ENCODE assay signal across 20 cellular contexts in genomic region chr1:107766533-107766932, GRCh38.
"Had no signal": no experiment of that assay in that cellular context is flagged by ENCODE, and none has a peak within 500 bp of the region (broad histone marks: within the 10 kb centered on the region; RNA-seq: fewer than 3 reads in every experiment).

No MANE protein-coding gene starts in this region.

- FAIRE-seq: frontal cortex, keratinocyte, small intestine had no signal

- H3K9ac ChIP-seq: neural progenitor cell, parathyroid adenoma had no signal

- H3K27ac ChIP-seq: colonic mucosa, neural progenitor cell, parathyroid adenoma, right lobe of liver, suprapubic skin, transverse colon, upper lobe of right lung, uterus had no signal

- H3K9me3 ChIP-seq: colonic mucosa, right lobe of liver, suprapubic skin, transverse colon, upper lobe of right lung, uterus had no signal

- H3K79me2 ChIP-seq: parathyroid adenoma had no signal

- H3K4me2 ChIP-seq: neural progenitor cell had no signal

- H3K4me1 ChIP-seq: colonic mucosa, parathyroid adenoma, right lobe of liver, suprapubic skin, transverse colon, upper lobe of right lung, uterus had no signal

- ATAC-seq: naive thymus-derived CD4-positive, alpha-beta T cell; stimulated activated naive CD8-positive, alpha-beta T cell treated with anti-CD3 and anti-CD28 coated beads, Interleukin-15, amount 100 ng/mL, for 72 hours; upper lobe of right lung had no signal

- H3K27me3 ChIP-seq: colonic mucosa, neural progenitor cell, right lobe of liver, suprapubic skin, transverse colon, upper lobe of right lung, uterus had no signal

- H3K4me3 ChIP-seq: colonic mucosa, neural progenitor cell, right lobe of liver, suprapubic skin, transverse colon, upper lobe of right lung, uterus had no signal

- DNase-seq: colonic mucosa; effector memory CD4-positive, alpha-beta T cell; mesenchymal stem cell; naive thymus-derived CD4-positive, alpha-beta T cell; right lobe of liver; stimulated activated CD4-positive, alpha-beta T cell treated with anti-CD3 and anti-CD28 coated beads, Interleukin-12 subunit alpha, Interleukin-12 subunit beta, amount 100 ng/mL, for 4 hours; stimulated activated CD4-positive, alpha-beta T cell treated with anti-CD3 and anti-CD28 coated beads, Interleukin-1b, Interleukin-23, amount 100 ng/mL, for 48 hours; stimulated activated CD4-positive, alpha-beta T cell treated with anti-CD3 and anti-CD28 coated beads, Interleukin-4, amount 100 ng/mL, for 1 hour; stimulated activated CD8-positive, alpha-beta memory T cell treated with anti-CD3 and anti-CD28 coated beads, Interleukin-4, amount 100 ng/mL, for 48 hours; stimulated activated naive CD4-positive, alpha-beta T cell; stimulated activated naive CD8-positive, alpha-beta T cell treated with anti-CD3 and anti-CD28 coated beads, Interleukin-15, amount 100 ng/mL, for 72 hours; transverse colon; upper lobe of right lung; uterus had no signal

- H2AFZ ChIP-seq: neural progenitor cell, parathyroid adenoma had no signal

- H3K36me3 ChIP-seq: colonic mucosa, neural progenitor cell, right lobe of liver, suprapubic skin, transverse colon, upper lobe of right lung, uterus had no signal
